ENCODE assay signal across 8 cellular contexts in the genomic region with DNA sequence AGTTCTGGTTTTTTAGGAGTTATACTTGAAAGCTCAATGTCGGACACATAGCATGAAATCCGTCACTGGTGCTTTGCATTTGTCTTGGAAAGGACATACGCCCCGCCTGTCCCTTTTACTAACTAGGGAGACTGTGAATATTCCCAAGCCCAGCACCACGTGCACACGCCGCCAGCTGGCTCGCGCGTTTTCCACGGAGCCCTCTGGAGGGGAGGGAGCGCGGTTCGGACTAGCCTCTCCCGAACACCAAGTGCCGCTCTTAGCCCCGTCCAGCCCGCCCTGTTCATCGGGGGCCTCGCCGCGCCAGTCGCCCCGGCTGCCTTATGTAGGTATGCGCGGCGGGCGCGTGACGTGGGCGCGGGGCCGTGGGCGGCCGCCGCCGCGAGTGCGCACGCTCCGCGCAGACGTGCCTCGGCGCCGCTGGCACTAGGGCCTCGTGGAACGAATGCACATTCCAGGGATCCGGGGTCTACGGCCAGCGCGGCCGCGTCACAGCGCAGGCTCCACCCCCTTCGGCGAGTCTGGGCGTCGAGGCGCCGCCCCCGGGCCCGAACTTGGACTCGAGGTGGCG. TPM values are rescaled to one million over a fixed set of nuclear protein-coding genes. Genes with fewer than 3 reads are reported as not detected.
DNase-seq lines count a peak whose midpoint lies in the region; ATAC-seq and TF ChIP-seq lines count a peak whose summit lies in the region.

No MANE protein-coding gene starts in this region.

- 0% methylated on average over 14 to 30 of the region's 65 CpGs for WGBS in thyroid gland, 2 donors

- H3K36me3 Mint-ChIP-seq in activated naive CD8-positive, alpha-beta T cell treated with anti-CD3 and anti-CD28 coated beads for 36 hours: peaks cover 32% of the 10 kb centered on the region
- H3K36me3 Mint-ChIP-seq in glutamatergic neuron (ENCODE audit: unreplicated experiment) (peaks cover 29% of the 10 kb centered on the region), osteocyte (ENCODE audit: unreplicated experiment) (peaks cover 27% of the 10 kb centered on the region)

- H3K4me3 Mint-ChIP-seq in activated naive CD8-positive, alpha-beta T cell treated with anti-CD3 and anti-CD28 coated beads for 36 hours: peak overlapping the region; percentile 89
- H3K4me3 Mint-ChIP-seq in glutamatergic neuron (ENCODE audit: unreplicated experiment) (peak overlapping the region; percentile 90), osteocyte (ENCODE audit: unreplicated experiment) (peak overlapping the region; percentile 79)

- peak overlapping the region; percentile 88 for H3K4me3 ChIP-seq in GM12875 (ENCODE audit: low read depth, low read length)
- peak overlapping the region; percentile 5 to 54 (median 45) for H3K4me3 ChIP-seq in thyroid gland (replicated peaks in 1 of 3)

- H3K36me3 ChIP-seq in thyroid gland: peaks cover 18 to 27% of the 10 kb centered on the region in 2 donors

- peak; percentile 98 to 99 for TF ChIP-seq POLR2A in thyroid gland (IDR thresholded peaks at IDR 0.05)

- H3K27me3 Mint-ChIP-seq in activated naive CD8-positive, alpha-beta T cell treated with anti-CD3 and anti-CD28 coated beads for 36 hours: no peaks in the 10 kb centered on the region
- H3K27me3 Mint-ChIP-seq in glutamatergic neuron (ENCODE audit: unreplicated experiment) (peaks cover 34% of the 10 kb centered on the region), osteocyte (ENCODE audit: unreplicated experiment) (no peaks in the 10 kb centered on the region)

- peak overlapping the region; percentile 99 to 100 (median 100) for H3K27ac ChIP-seq in thyroid gland

- no peaks in the 10 kb centered on the region for H3K27me3 ChIP-seq in thyroid gland

- H3K9me3 ChIP-seq in thyroid gland: no peaks in the 10 kb centered on the region

- peak; percentile 73 for DNase-seq in NCI-H1105 treated with DMSO at 0.1 percent for 48 hours (lab: John Stamatoyannopoulos, UW)
- DNase-seq in SKM-1 treated with dmso at 0.1 percent for 144 hours (lab: John Stamatoyannopoulos, UW; ENCODE audit: unreplicated experiment): peak; percentile 91
- DNase-seq in activated naive CD8-positive, alpha-beta T cell treated with anti-CD3 and anti-CD28 coated beads for 36 hours: peak; percentile 95
- peak; percentile 89 for DNase-seq in glutamatergic neuron
- peak; percentile 98 for DNase-seq in osteocyte (ENCODE audit: extremely low spot score, unreplicated experiment)
- peak; percentile 96 to 97 for DNase-seq in thyroid gland

- no peaks in the 10 kb centered on the region for H3K9me3 Mint-ChIP-seq in activated naive CD8-positive, alpha-beta T cell treated with anti-CD3 and anti-CD28 coated beads for 36 hours
- H3K9me3 Mint-ChIP-seq in glutamatergic neuron (ENCODE audit: unreplicated experiment) (peaks cover 41% of the 10 kb centered on the region), osteocyte (ENCODE audit: unreplicated experiment) (no peaks in the 10 kb centered on the region)

- peak overlapping the region; percentile 98 for H3K27ac Mint-ChIP-seq in activated naive CD8-positive, alpha-beta T cell treated with anti-CD3 and anti-CD28 coated beads for 36 hours
- H3K27ac Mint-ChIP-seq in glutamatergic neuron (ENCODE audit: unreplicated experiment) (peak overlapping the region; percentile 99), osteocyte (ENCODE audit: unreplicated experiment) (peak overlapping the region; percentile 99)

- TF ChIP-seq CTCF in GM12875 (IDR thresholded peaks at IDR 0.05; ENCODE audit: borderline replicate concordance, insufficient read depth, low read depth, low read length): no peak
- no peak for TF ChIP-seq CTCF in glutamatergic neuron (IDR thresholded peaks at IDR 0.05; ENCODE audit: partially characterized antibody, unreplicated experiment)
- no peak for TF ChIP-seq CTCF in osteocyte (IDR thresholded peaks at IDR 0.05)
- TF ChIP-seq CTCF in thyroid gland (IDR thresholded peaks at IDR 0.05): peak in 2 of 6 experiments; percentile 15 to 31

- peaks cover 33 to 37% of the 10 kb centered on the region in 2 donors for H3K4me1 ChIP-seq in thyroid gland

- peak; percentile 55 for ATAC-seq in HG02642 (IDR thresholded peaks at IDR 0.05; ENCODE audit: poor library complexity, unreplicated experiment)

- intact Hi-C loops in thyroid gland (cut with DNase I): loop anchor here (5.0 to 10.0 kb wide), 2 partner anchors 374 to 472 kb away; no protein-coding TSS in a partner anchor

- H3K4me1 Mint-ChIP-seq in activated naive CD8-positive, alpha-beta T cell treated with anti-CD3 and anti-CD28 coated beads for 36 hours: peaks cover 40% of the 10 kb centered on the region
- H3K4me1 Mint-ChIP-seq in glutamatergic neuron (ENCODE audit: low read depth, unreplicated experiment) (peaks cover 30% of the 10 kb centered on the region), osteocyte (ENCODE audit: unreplicated experiment) (peaks cover 46% of the 10 kb centered on the region)

RNA-seq across cellular contexts. Expression of a gene that starts 0.7 kb away (rescaled TPM):
- total RNA-seq in activated naive CD8-positive, alpha-beta T cell treated with anti-CD3 and anti-CD28 coated beads for 36 hours: 100 to 1,000 TPM; 109 to 111 TPM
- total RNA-seq in glutamatergic neuron (ENCODE audit: unreplicated experiment) (199 TPM), osteocyte (154 and 170 TPM in 2 replicates), thyroid gland (100 to 1,000 TPM; 106 to 125 (median 115) TPM)

Comparison
In these comparisons a context has a peak if more than half of its experiments do, and no peak if none do; other contexts are left out.
1. Peak in every context shown above with its lines: DNase-seq, ATAC-seq, H3K4me3 ChIP-seq and H3K27ac ChIP-seq.